ENCODE assay signal across 8 cellular contexts in the genomic region with DNA sequence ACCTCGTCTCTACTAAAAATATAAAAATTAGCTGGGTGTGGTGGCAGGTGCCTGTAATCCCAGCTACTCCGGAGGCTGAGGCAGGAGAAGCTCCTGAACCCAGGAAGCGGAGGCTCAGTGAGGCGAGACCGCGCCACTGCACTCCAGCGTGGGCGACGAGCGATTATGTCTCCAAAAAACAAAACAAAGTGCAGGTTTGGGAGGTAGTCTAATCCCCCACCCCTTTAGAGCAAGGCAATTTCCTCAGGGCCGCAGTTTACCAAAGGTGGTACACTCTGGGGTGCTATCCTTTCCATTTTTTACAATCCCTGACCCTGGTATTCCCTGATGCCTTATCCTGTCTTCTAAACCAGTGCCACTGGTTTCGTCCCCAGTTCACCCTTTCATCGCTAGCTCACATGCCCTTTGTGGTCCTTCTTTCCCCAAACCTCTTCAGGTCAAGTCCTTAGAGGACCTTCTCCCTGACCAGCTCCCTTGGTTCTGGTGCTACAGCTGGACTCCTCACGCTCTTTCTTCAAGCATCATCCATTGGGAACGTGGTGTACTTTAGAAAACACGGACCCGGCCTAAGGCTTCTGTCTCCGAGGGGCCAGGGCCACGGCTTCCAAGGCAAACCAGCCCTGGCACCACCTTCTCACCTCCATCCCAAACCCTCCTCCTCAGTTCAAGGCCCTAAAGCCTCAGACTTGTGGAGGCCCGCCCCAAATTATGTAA. TPM values are rescaled to one million over a fixed set of nuclear protein-coding genes. Genes with fewer than 3 reads are reported as not detected.
DNase-seq lines count a peak whose midpoint lies in the region; ATAC-seq and TF ChIP-seq lines count a peak whose summit lies in the region.

No MANE protein-coding gene starts in this region.

- H3K9me3 Mint-ChIP-seq in CD4-positive, alpha-beta T cell, result no peaks in the 10 kb centered on the region
- no peaks in the 10 kb centered on the region for H3K9me3 Mint-ChIP-seq in IgD-negative memory B cell
- no peaks in the 10 kb centered on the region for H3K9me3 Mint-ChIP-seq in MCF 10A (ENCODE audit: unreplicated experiment)

- CTCF ChIA-PET in CD4-positive, alpha-beta T cell (lab: Charles Lee), result interaction anchor here (0.6 to 2.6 kb wide), 6 partner anchors 15 to 545 kb away, joined by 3 to 19 read pairs (median 4); no protein-coding TSS in a partner anchor
- CTCF ChIA-PET in MCF 10A (lab: Yijun Ruan, JAX), result interaction anchor here (0.7 to 3.1 kb wide), 8 partner anchors 11 to 84 kb away, joined by 3 to 27 read pairs (median 6); no protein-coding TSS in a partner anchor

- H3K36me3 ChIP-seq in lung (ENCODE audit: control insufficient read depth in 2 of 2, insufficient read depth in 2 of 2, low read length in 2 of 2) (no peaks in the 10 kb centered on the region), aorta (ENCODE audit: control insufficient read depth in 1 of 2, insufficient read depth in 2 of 2, low read length in 1 of 2) (no peaks in the 10 kb centered on the region)

- DNase-seq in CD4-positive, alpha-beta T cell, result no peak
- no peak for DNase-seq in MCF 10A (ENCODE audit: unreplicated experiment)
- no peak for DNase-seq in lung (ENCODE audit: low spot score)
- peak in 1 of 2 donors; percentile 45 for DNase-seq in aorta
- no peak for DNase-seq in NCI-H1417 treated with DMSO at 0.1 percent for 48 hours (lab: John Stamatoyannopoulos, UW)

- peak overlapping the region; percentile 55 for H3K27ac ChIP-seq in CD4-positive, alpha-beta T cell (ENCODE audit: low read depth, low read length)
- peak overlapping the region; percentile 86 to 94 for H3K27ac ChIP-seq in lung (ENCODE audit: low read depth in 1 of 2, low read length in 1 of 2)
- H3K27ac ChIP-seq in aorta (ENCODE audit: low read depth in 1 of 2, low read length in 2 of 2), result peak overlapping the region in 1 of 2 donors; percentile 28

- no peaks in the 10 kb centered on the region for H3K27me3 Mint-ChIP-seq in CD4-positive, alpha-beta T cell
- H3K27me3 Mint-ChIP-seq in IgD-negative memory B cell (no peaks in the 10 kb centered on the region), MCF 10A (ENCODE audit: insufficient read depth, unreplicated experiment) (no peaks in the 10 kb centered on the region)

- TSS peak; percentile 24 for BruUV-seq in MCF 10A (replicated peaks; lab: Mats Ljungman, UMichigan)

- H3K9me3 ChIP-seq in CD4-positive, alpha-beta T cell (ENCODE audit: control insufficient read depth, low read length), result no peaks in the 10 kb centered on the region
- H3K9me3 ChIP-seq in lung (ENCODE audit: control insufficient read depth in 2 of 2, insufficient read depth in 1 of 2, low read length in 1 of 2), result no peaks in the 10 kb centered on the region
- H3K9me3 ChIP-seq in aorta (ENCODE audit: control insufficient read depth, low read length), result no peaks in the 10 kb centered on the region

- H3K36me3 Mint-ChIP-seq in CD4-positive, alpha-beta T cell (ENCODE audit: low read depth), result peaks cover 10% of the 10 kb centered on the region
- H3K36me3 Mint-ChIP-seq in IgD-negative memory B cell (no peaks in the 10 kb centered on the region), MCF 10A (ENCODE audit: insufficient read depth, unreplicated experiment) (peaks cover 6% of the 10 kb centered on the region)

- intact Hi-C loops in CD4-positive, alpha-beta T cell (cut with DNase I, micrococcal nuclease), result loop anchor here (2.0 to 10.0 kb wide), 8 partner anchors 108 to 1890 kb away; a partner anchor contains a TSS
- intact Hi-C loops in MCF 10A (cut with micrococcal nuclease), result no loop called here
- intact Hi-C loops in aorta (cut with DNase I), result loop anchor here (5.0 kb wide), 2 partner anchors 52 to 108 kb away; a partner anchor contains a TSS

- no peak for TF ChIP-seq CTCF in CD4-positive, alpha-beta T cell (IDR thresholded peaks at IDR 0.05)
- TF ChIP-seq CTCF in MCF 10A (IDR thresholded peaks at IDR 0.05; ENCODE audit: unreplicated experiment), result no peak
- TF ChIP-seq CTCF in lung (IDR thresholded peaks at IDR 0.05; ENCODE audit: control extremely low read depth, extremely low read depth), result no peak

- H3K4me3 Mint-ChIP-seq in CD4-positive, alpha-beta T cell, result peak overlapping the region; percentile 99
- H3K4me3 Mint-ChIP-seq in IgD-negative memory B cell, result peak overlapping the region; percentile 95 to 99 (median 96)
- peak overlapping the region; percentile 85 for H3K4me3 Mint-ChIP-seq in MCF 10A (ENCODE audit: unreplicated experiment)

- ATAC-seq in CD4-positive, alpha-beta T cell (ENCODE audit: poor library complexity), result no peak
- ATAC-seq in lung (ENCODE audit: insufficient read depth, low FRiP score), result no peak
- ATAC-seq in aorta (ENCODE audit: low FRiP score), result no peak
- no peak for ATAC-seq in GM21717 (IDR thresholded peaks at IDR 0.05; ENCODE audit: unreplicated experiment)
- no peak for ATAC-seq in HG03025 (IDR thresholded peaks at IDR 0.05; ENCODE audit: low FRiP score, unreplicated experiment)

- H3K4me1 Mint-ChIP-seq in CD4-positive, alpha-beta T cell (ENCODE audit: low read depth), result peaks cover 61% of the 10 kb centered on the region
- H3K4me1 Mint-ChIP-seq in IgD-negative memory B cell, result peaks cover 26 to 31% (median 29%) of the 10 kb centered on the region in 3 donors
- peaks cover 34% of the 10 kb centered on the region for H3K4me1 Mint-ChIP-seq in MCF 10A (ENCODE audit: insufficient read depth, unreplicated experiment)

- 61 to 63% methylated on average over 20 of the region's 20 CpGs for WGBS in lung, 2 donors
- 53 to 56% methylated on average over 20 of the region's 20 CpGs for WGBS in aorta, 2 donors

- POLR2A ChIA-PET in CD4-positive, alpha-beta T cell (lab: Charles Lee), result interaction anchor here (0.6 to 2.9 kb wide), 19 partner anchors 9 to 1540 kb away, joined by 3 to 54 read pairs (median 5); a partner anchor contains a TSS
- POLR2A ChIA-PET in MCF 10A (lab: Yijun Ruan, JAX), result interaction anchor here (0.7 to 3.2 kb wide), 20 partner anchors 10 to 943 kb away, joined by 3 to 35 read pairs (median 6); a partner anchor contains a TSS

- H3K27ac Mint-ChIP-seq in CD4-positive, alpha-beta T cell, result peak overlapping the region; percentile 91
- peak overlapping the region; percentile 76 to 96 (median 92) for H3K27ac Mint-ChIP-seq in IgD-negative memory B cell
- peak overlapping the region; percentile 75 for H3K27ac Mint-ChIP-seq in MCF 10A (ENCODE audit: low read depth, unreplicated experiment)

- H3K27me3 ChIP-seq in CD4-positive, alpha-beta T cell (ENCODE audit: control insufficient read depth, insufficient read depth, low read length), result no peaks in the 10 kb centered on the region
- no peaks in the 10 kb centered on the region for H3K27me3 ChIP-seq in lung (ENCODE audit: control insufficient read depth, insufficient read depth)
- no peaks in the 10 kb centered on the region for H3K27me3 ChIP-seq in aorta (ENCODE audit: control insufficient read depth in 1 of 2, insufficient read depth in 2 of 2, low read length in 1 of 2)

- H3K4me3 ChIP-seq in lung, result peak overlapping the region; percentile 86
- peak overlapping the region; percentile 56 to 62 for H3K4me3 ChIP-seq in aorta (ENCODE audit: low read length in 2 of 2)

- peaks cover 10 to 14% of the 10 kb centered on the region in 2 donors for H3K4me1 ChIP-seq in lung (ENCODE audit: control insufficient read depth in 2 of 2, insufficient read depth in 2 of 2, low read length in 2 of 2)
- H3K4me1 ChIP-seq in aorta (ENCODE audit: control insufficient read depth in 1 of 2, insufficient read depth in 2 of 2, low read length in 2 of 2), result no peaks in the 10 kb centered on the region

RNA-seq across cellular contexts. Expression of a gene that starts 0.9 kb away (rescaled TPM):
- total RNA-seq in CD4-positive, alpha-beta T cell, result 10 to 100 TPM; 12.7 to 13.9 TPM
- polyA plus RNA-seq in IgD-negative memory B cell, result 58.6 TPM
- total RNA-seq in MCF 10A (2022), result 20.6 and 22.3 TPM in 2 replicates
- 10 to 100 TPM; 27.9 to 46.1 TPM for total RNA-seq in lung
- 10 to 100 TPM; 18.2 to 35.3 TPM for polyA plus RNA-seq in lung
- 10 to 100 TPM; 24.0 to 39.5 TPM for total RNA-seq in aorta
- polyA plus RNA-seq in aorta, result 10 to 100 TPM; 14.8 to 30.3 TPM

RNA-seq across cellular contexts. Expression of a gene that starts 1.5 kb away (rescaled TPM):
- 1 to 10 TPM; 3.9 to 5.0 TPM for total RNA-seq in CD4-positive, alpha-beta T cell
- polyA plus RNA-seq in IgD-negative memory B cell (10.4 TPM), lung (10 to 100 TPM in 1 of 2 donors, 1 to 10 TPM in 1; 7.7 to 17.8 TPM), aorta (10 to 100 TPM; 11.4 to 14.8 TPM)
- total RNA-seq in MCF 10A (2022) (39.1 and 41.2 TPM in 2 replicates), lung (10 to 100 TPM; 16.8 to 17.3 TPM), aorta (10 to 100 TPM; 18.7 to 26.2 TPM)

RNA-seq across cellular contexts. Expression of a gene that starts 50.6 kb away (rescaled TPM):
- total RNA-seq in CD4-positive, alpha-beta T cell, result not detected
- polyA plus RNA-seq in IgD-negative memory B cell, result 0.18 TPM
- not detected in 2 replicates for total RNA-seq in MCF 10A (2022)
- 1 to 10 TPM; 1.1 to 1.9 TPM for total RNA-seq in lung
- polyA plus RNA-seq in lung, result under 1 TPM; 0.24 to 0.41 TPM
- total RNA-seq in aorta, result not detected
- polyA plus RNA-seq in aorta, result not detected

RNA-seq across cellular contexts. Expression of a gene that starts 55.0 kb away (rescaled TPM):
- total RNA-seq in CD4-positive, alpha-beta T cell, result 1 to 10 TPM; 4.3 to 5.5 TPM
- 22.2 TPM for polyA plus RNA-seq in IgD-negative memory B cell
- 15.8 and 20.1 TPM in 2 replicates for total RNA-seq in MCF 10A (2022)
- total RNA-seq in lung, result 10 to 100 TPM; 23.3 to 26.8 TPM
- polyA plus RNA-seq in lung, result 10 to 100 TPM; 19.9 to 33.3 TPM
- total RNA-seq in aorta, result 10 to 100 TPM; 17.7 to 23.4 TPM
- polyA plus RNA-seq in aorta, result 10 to 100 TPM; 15.8 to 18.9 TPM
